ENCODE assay signal across 8 cellular contexts in the genomic region with DNA sequence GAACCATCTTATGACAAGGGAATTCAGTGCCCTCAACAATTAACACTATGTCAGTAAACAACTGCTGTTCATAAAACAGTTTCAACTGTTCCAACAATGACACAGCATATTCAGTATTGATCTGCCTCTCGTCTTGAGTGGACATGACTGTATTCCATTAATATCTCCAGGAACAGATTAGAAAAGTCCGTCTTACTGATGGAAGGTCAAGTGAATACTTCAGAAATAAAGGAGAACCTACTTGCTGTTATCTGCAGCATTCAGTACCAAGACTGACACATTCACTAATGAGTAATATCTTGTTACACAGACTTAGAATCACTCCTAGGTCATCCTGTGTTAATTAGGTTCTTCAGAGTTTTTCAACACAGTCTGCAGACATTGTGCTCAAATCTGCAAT. TPM values are rescaled to one million over a fixed set of nuclear protein-coding genes. Genes with fewer than 3 reads are reported as not detected.
DNase-seq lines count a peak whose midpoint lies in the region; TF ChIP-seq lines count a peak whose summit lies in the region.

No MANE protein-coding gene starts in this region.

- no peak for DNase-seq in activated CD4-positive, alpha-beta T cell treated with anti-CD3 and anti-CD28 coated beads, Interleukin-2, amount 10 ng/mL, durations not matched to agents 24 days and 14 days
- no peak for DNase-seq in activated CD4-positive, alpha-beta T cell treated with anti-CD3 and anti-CD28 coated beads, Interleukin-2, amount 10 ng/mL, durations not matched to agents 7 days and 5 days
- DNase-seq in NCI-H510A (lab: John Stamatoyannopoulos, UW) (peak; percentile 12), endothelial cell (ENCODE audit: low spot score) (no peak), retina (peak; percentile 10), GF-D8 (lab: John Stamatoyannopoulos, UW) (no peak), D341Med (ENCODE audit: low spot score) (no peak), COLO829 (ENCODE audit: low spot score) (no peak)

- POLR2A ChIA-PET in activated CD4-positive, alpha-beta T cell treated with anti-CD3 and anti-CD28 coated beads, Interleukin-2, amount 10 ng/mL, durations not matched to agents 7 days and 5 days (lab: Charles Lee) = interaction anchor here (0.5 kb wide), 1 partner anchor 9 kb away, joined by 3 read pairs; no protein-coding TSS in a partner anchor

- intact Hi-C loops in activated CD4-positive, alpha-beta T cell treated with anti-CD3 and anti-CD28 coated beads, Interleukin-2, amount 10 ng/mL, durations not matched to agents 24 days and 14 days (cut with micrococcal nuclease) = no loop called here

- H3K4me3 Mint-ChIP-seq in activated CD4-positive, alpha-beta T cell treated with anti-CD3 and anti-CD28 coated beads, Interleukin-2, amount 10 ng/mL, durations not matched to agents 24 days and 14 days = peak overlapping the region; percentile 7
- no peak overlapping the region for H3K4me3 Mint-ChIP-seq in activated CD4-positive, alpha-beta T cell treated with anti-CD3 and anti-CD28 coated beads, Interleukin-2, amount 10 ng/mL, durations not matched to agents 7 days and 5 days
- peak overlapping the region; percentile 0 for H3K4me3 Mint-ChIP-seq in endothelial cell (ENCODE audit: unreplicated experiment)

- H3K36me3 Mint-ChIP-seq in activated CD4-positive, alpha-beta T cell treated with anti-CD3 and anti-CD28 coated beads, Interleukin-2, amount 10 ng/mL, durations not matched to agents 24 days and 14 days (ENCODE audit: low read depth) = peaks cover 29% of the 10 kb centered on the region
- H3K36me3 Mint-ChIP-seq in activated CD4-positive, alpha-beta T cell treated with anti-CD3 and anti-CD28 coated beads, Interleukin-2, amount 10 ng/mL, durations not matched to agents 7 days and 5 days (ENCODE audit: low read depth) = peaks cover 29% of the 10 kb centered on the region
- H3K36me3 Mint-ChIP-seq in endothelial cell (ENCODE audit: low read depth, unreplicated experiment) = peaks cover 4% of the 10 kb centered on the region

- no peaks in the 10 kb centered on the region for H3K9me3 Mint-ChIP-seq in activated CD4-positive, alpha-beta T cell treated with anti-CD3 and anti-CD28 coated beads, Interleukin-2, amount 10 ng/mL, durations not matched to agents 24 days and 14 days
- H3K9me3 Mint-ChIP-seq in activated CD4-positive, alpha-beta T cell treated with anti-CD3 and anti-CD28 coated beads, Interleukin-2, amount 10 ng/mL, durations not matched to agents 7 days and 5 days = no peaks in the 10 kb centered on the region
- no peaks in the 10 kb centered on the region for H3K9me3 Mint-ChIP-seq in endothelial cell (ENCODE audit: unreplicated experiment)

- no peak for TF ChIP-seq CTCF in endothelial cell (IDR thresholded peaks at IDR 0.05; ENCODE audit: unreplicated experiment)

- H3K4me1 Mint-ChIP-seq in activated CD4-positive, alpha-beta T cell treated with anti-CD3 and anti-CD28 coated beads, Interleukin-2, amount 10 ng/mL, durations not matched to agents 24 days and 14 days = peaks cover 31% of the 10 kb centered on the region
- H3K4me1 Mint-ChIP-seq in activated CD4-positive, alpha-beta T cell treated with anti-CD3 and anti-CD28 coated beads, Interleukin-2, amount 10 ng/mL, durations not matched to agents 7 days and 5 days = peaks cover 36% of the 10 kb centered on the region
- peaks cover 20% of the 10 kb centered on the region for H3K4me1 Mint-ChIP-seq in endothelial cell (ENCODE audit: unreplicated experiment)

- CTCF ChIA-PET in activated CD4-positive, alpha-beta T cell treated with anti-CD3 and anti-CD28 coated beads, Interleukin-2, amount 10 ng/mL, durations not matched to agents 7 days and 5 days (lab: Charles Lee) = no interaction called here

- H3K27me3 Mint-ChIP-seq in activated CD4-positive, alpha-beta T cell treated with anti-CD3 and anti-CD28 coated beads, Interleukin-2, amount 10 ng/mL, durations not matched to agents 24 days and 14 days = no peaks in the 10 kb centered on the region
- H3K27me3 Mint-ChIP-seq in activated CD4-positive, alpha-beta T cell treated with anti-CD3 and anti-CD28 coated beads, Interleukin-2, amount 10 ng/mL, durations not matched to agents 7 days and 5 days = no peaks in the 10 kb centered on the region
- peaks cover 4% of the 10 kb centered on the region for H3K27me3 Mint-ChIP-seq in endothelial cell (ENCODE audit: unreplicated experiment)

- H3K27ac Mint-ChIP-seq in activated CD4-positive, alpha-beta T cell treated with anti-CD3 and anti-CD28 coated beads, Interleukin-2, amount 10 ng/mL, durations not matched to agents 24 days and 14 days = peak overlapping the region; percentile 52
- no peak overlapping the region for H3K27ac Mint-ChIP-seq in activated CD4-positive, alpha-beta T cell treated with anti-CD3 and anti-CD28 coated beads, Interleukin-2, amount 10 ng/mL, durations not matched to agents 7 days and 5 days
- no peak overlapping the region for H3K27ac Mint-ChIP-seq in endothelial cell (ENCODE audit: unreplicated experiment)

RNA-seq across cellular contexts. Expression of gene KBTBD2, which starts 12.1 kb away (rescaled TPM):
- total RNA-seq in activated CD4-positive, alpha-beta T cell treated with anti-CD3 and anti-CD28 coated beads, Interleukin-2, amount 10 ng/mL, durations not matched to agents 24 days and 14 days = 30.2 and 31.5 TPM in 2 replicates
- 10 to 100 TPM; 46.2 to 46.6 TPM for total RNA-seq in activated CD4-positive, alpha-beta T cell treated with anti-CD3 and anti-CD28 coated beads, Interleukin-2, amount 10 ng/mL, durations not matched to agents 7 days and 5 days
- 53.6 TPM for total RNA-seq in endothelial cell (ENCODE audit: unreplicated experiment)

Comparison
In these comparisons a context has a peak if more than half of its experiments do, and no peak if none do; other contexts are left out.
1. DNase-seq: peak in NCI-H510A (single experiment) and retina (single experiment); none in activated CD4-positive, alpha-beta T cell treated with anti-CD3 and anti-CD28 coated beads, Interleukin-2, amount 10 ng/mL, durations not matched to agents 24 days and 14 days (single experiment), activated CD4-positive, alpha-beta T cell treated with anti-CD3 and anti-CD28 coated beads, Interleukin-2, amount 10 ng/mL, durations not matched to agents 7 days and 5 days (single experiment), endothelial cell (single experiment), GF-D8 (single experiment), D341Med (single experiment) and COLO829 (single experiment).